ENCODE assay signal across 8 cellular contexts in the genomic region with DNA sequence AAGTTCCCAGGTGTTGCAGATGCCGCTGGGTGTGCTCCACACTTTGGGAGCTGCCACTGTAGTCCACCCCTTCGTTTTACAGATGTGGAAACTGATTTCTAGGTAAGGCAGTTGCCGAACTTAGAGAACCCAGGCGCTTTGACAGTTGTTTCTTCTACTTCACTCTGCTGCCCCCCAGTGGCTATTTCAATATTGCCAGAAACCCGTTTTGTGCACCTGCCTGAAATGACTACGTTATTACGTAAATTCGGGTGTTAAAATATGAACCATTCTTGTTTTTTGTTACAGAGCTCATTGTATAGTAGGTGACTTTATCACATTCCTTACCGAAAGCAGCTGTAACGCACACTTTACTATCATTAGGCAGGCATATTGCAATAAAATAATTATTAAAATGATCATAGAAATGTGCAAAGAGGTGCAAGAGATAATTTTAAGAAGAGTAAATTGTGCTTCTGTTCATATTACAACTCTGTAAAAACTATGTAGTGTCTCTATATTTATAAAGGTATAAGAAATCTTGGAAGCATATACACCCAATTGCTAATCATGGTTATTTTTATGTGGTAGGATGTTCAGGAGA. TPM values are rescaled to one million over a fixed set of nuclear protein-coding genes. Genes with fewer than 3 reads are reported as not detected.
DNase-seq lines count a peak whose midpoint lies in the region; ATAC-seq and TF ChIP-seq lines count a peak whose summit lies in the region.

No MANE protein-coding gene starts in this region.

- no peak for TF ChIP-seq POLR2A in gastroesophageal sphincter (IDR thresholded peaks at IDR 0.05)
- no peak for TF ChIP-seq POLR2A in upper lobe of left lung (IDR thresholded peaks at IDR 0.05)

- no peak overlapping the region for H2AFZ ChIP-seq in trophoblast cell (ENCODE audit: insufficient read depth, low read length, poor library complexity)

- no peak overlapping the region for H2BK5ac ChIP-seq in trophoblast cell (ENCODE audit: low read depth, low read length, poor library complexity)

- no peak overlapping the region for H4K12ac ChIP-seq in trophoblast cell (ENCODE audit: low read depth, low read length)

- no peak overlapping the region for H4K8ac ChIP-seq in trophoblast cell (ENCODE audit: low read depth, low read length)

- H3K36me3 ChIP-seq in MG63 (no peaks in the 10 kb centered on the region), gastroesophageal sphincter (no peaks in the 10 kb centered on the region), trophoblast cell (ENCODE audit: control insufficient read depth in 1 of 2, insufficient read depth in 2 of 2, low read length in 2 of 2) (no peaks in the 10 kb centered on the region), upper lobe of left lung (no peaks in the 10 kb centered on the region)

- WGBS in gastroesophageal sphincter (ENCODE audit: low coverage in 1 of 2), 2 donors = 2 to 3% methylated on average over 8 to 9 of the region's 10 CpGs
- WGBS in trophoblast cell (ENCODE audit: extremely low coverage, insufficient coverage, insufficient read length) = no CpG with 5 or more reads among the region's 10 CpGs
- WGBS in upper lobe of left lung, 2 donors = 4 to 5% methylated on average over 10 of the region's 10 CpGs

- no peak overlapping the region for H3K27ac ChIP-seq in gastroesophageal sphincter
- H3K27ac ChIP-seq in trophoblast cell (ENCODE audit: low read depth, low read length) = no peak overlapping the region
- no peak overlapping the region for H3K27ac ChIP-seq in upper lobe of left lung

- no peaks in the 10 kb centered on the region for H3K79me1 ChIP-seq in trophoblast cell (ENCODE audit: low read length)

- peak; percentile 48 for DNase-seq in DMS79 treated with DMSO at 0.1 percent for 48 hours (lab: John Stamatoyannopoulos, UW)
- DNase-seq in MG63 = peak; percentile 49
- peak; percentile 74 for DNase-seq in SK-MEL-5 (ENCODE audit: low read depth, low spot score)
- peak; percentile 78 for DNase-seq in activated gamma-delta T cell treated with anti-CD3 and anti-CD28 coated beads, Interleukin-2, amount 50 U/mL, for 16 hours (ENCODE audit: low read depth)
- peak; percentile 67 to 92 for DNase-seq in trophoblast cell
- peak in 1 of 2 donors; percentile 77 for DNase-seq in upper lobe of left lung

- H3K9me3 ChIP-seq in MG63 (no peaks in the 10 kb centered on the region), gastroesophageal sphincter (no peaks in the 10 kb centered on the region), trophoblast cell (ENCODE audit: insufficient read depth, low read depth, low read length) (no peaks in the 10 kb centered on the region), upper lobe of left lung (no peaks in the 10 kb centered on the region)

- no peak overlapping the region for H3K4me3 ChIP-seq in MG63
- H3K4me3 ChIP-seq in gastroesophageal sphincter = no peak overlapping the region
- no peak overlapping the region for H3K4me3 ChIP-seq in trophoblast cell (ENCODE audit: low read depth, low read length)
- H3K4me3 ChIP-seq in upper lobe of left lung = no peak overlapping the region

- H3K23ac ChIP-seq in trophoblast cell (ENCODE audit: low read length) = no peak overlapping the region

- H3K4ac ChIP-seq in trophoblast cell (ENCODE audit: low read depth, low read length) = no peak overlapping the region

- ATAC-seq in gastroesophageal sphincter (no peak), upper lobe of left lung (ENCODE audit: low FRiP score in 2 of 2) (peak; percentile 68 to 85), GM21423 (IDR thresholded peaks at IDR 0.05; ENCODE audit: unreplicated experiment) (no peak)

- H4K91ac ChIP-seq in trophoblast cell (ENCODE audit: low read depth, low read length) = no peak overlapping the region

- no peak overlapping the region for H2AK5ac ChIP-seq in trophoblast cell (ENCODE audit: low read length)

- peaks cover 0 to 8% (median 3%) of the 10 kb centered on the region in 3 donors for H3K4me1 ChIP-seq in gastroesophageal sphincter
- no peaks in the 10 kb centered on the region for H3K4me1 ChIP-seq in trophoblast cell (ENCODE audit: control insufficient read depth in 1 of 2, insufficient read depth in 2 of 2, low read length in 2 of 2)
- peaks cover 0 to 7% (median 0%) of the 10 kb centered on the region in 4 donors for H3K4me1 ChIP-seq in upper lobe of left lung

- no peaks in the 10 kb centered on the region for H3K27me3 ChIP-seq in MG63
- H3K27me3 ChIP-seq in gastroesophageal sphincter = peaks cover 8% of the 10 kb centered on the region
- no peaks in the 10 kb centered on the region for H3K27me3 ChIP-seq in trophoblast cell (ENCODE audit: insufficient read depth, low read length)
- no peaks in the 10 kb centered on the region for H3K27me3 ChIP-seq in upper lobe of left lung

- H3K79me2 ChIP-seq in trophoblast cell (ENCODE audit: control insufficient read depth, insufficient read depth, low read length, poor library complexity) = no peaks in the 10 kb centered on the region

- H3K18ac ChIP-seq in trophoblast cell (ENCODE audit: low read length) = no peak overlapping the region

- in situ Hi-C loops in SK-MEL-5 (cut with HindIII; ENCODE audit: low pct_unique_long_range_greater_than_20kb, low sequenced_read_pairs) = no loop called here

- no peak overlapping the region for H3K9ac ChIP-seq in trophoblast cell (ENCODE audit: low read length)

- H2BK12ac ChIP-seq in trophoblast cell (ENCODE audit: low read length) = no peak overlapping the region

- H2BK120ac ChIP-seq in trophoblast cell (ENCODE audit: insufficient read depth, low read length, poor library complexity) = no peak overlapping the region

- no peak overlapping the region for H3K14ac ChIP-seq in trophoblast cell (ENCODE audit: low read length)

- TF ChIP-seq EP300 in gastroesophageal sphincter (IDR thresholded peaks at IDR 0.05) (no peak), upper lobe of left lung (IDR thresholded peaks at IDR 0.05) (no peak)

- TF ChIP-seq CTCF in gastroesophageal sphincter (IDR thresholded peaks at IDR 0.05) (peak; percentile 58 to 81 (median 69)), upper lobe of left lung (IDR thresholded peaks at IDR 0.05) (peak; percentile 65 to 76 (median 70))

- no peak overlapping the region for H3K4me2 ChIP-seq in trophoblast cell (ENCODE audit: low read length)

RNA-seq across cellular contexts. Expression of a gene that starts 44.9 kb away (rescaled TPM):
- total RNA-seq in MG63 (2014; rRNA removed; shearing (Covaris generic); ENCODE audit: low replicate concordance) = not detected in 2 replicates
- 0.27 TPM in 1 of 2 replicates, not detected in the other for total RNA-seq in SK-MEL-5 (2014; rRNA removed; shearing (Covaris generic))
- polyA plus RNA-seq in SK-MEL-5 (2015; cell fraction: cytosol; rRNA removed) = 0.15 TPM in 1 of 2 replicates, not detected in the other
- polyA plus RNA-seq in SK-MEL-5 (2015; cell fraction: nucleus; rRNA removed) = 0.59 TPM in 1 of 2 replicates, not detected in the other
- total RNA-seq in gastroesophageal sphincter (under 1 TPM in 1 of 4 donors, not detected in 3; 0.54 TPM), upper lobe of left lung (1 to 10 TPM in 1 of 6 donors, under 1 TPM in 3, not detected in 2; 0.46 to 2.1 (median 0.65) TPM)
- polyA plus RNA-seq in trophoblast cell (2013) = 0.03 and 0.04 TPM in 2 replicates

RNA-seq across cellular contexts. Expression of a gene that starts 56.2 kb away (rescaled TPM):
- total RNA-seq in MG63 (2014; rRNA removed; shearing (Covaris generic); ENCODE audit: low replicate concordance) = not detected in 2 replicates
- total RNA-seq in SK-MEL-5 (2014; rRNA removed; shearing (Covaris generic)) = not detected in 2 replicates
- polyA plus RNA-seq in SK-MEL-5 (2015; cell fraction: cytosol; rRNA removed) = 0.08 TPM in 1 of 2 replicates, not detected in the other
- polyA plus RNA-seq in SK-MEL-5 (2015; cell fraction: nucleus; rRNA removed) = not detected in 2 replicates
- total RNA-seq in gastroesophageal sphincter = 1 to 10 TPM in 2 of 4 donors, under 1 TPM in 1, not detected in 1; 0.62 to 5.0 (median 1.4) TPM
- not detected in 2 replicates for polyA plus RNA-seq in trophoblast cell (2013)
- total RNA-seq in upper lobe of left lung = 10 to 100 TPM in 4 of 6 donors, 1 to 10 TPM in 2; 7.0 to 74.0 (median 17.7) TPM

Comparison
In these comparisons a context has a peak if more than half of its experiments do, and no peak if none do; other contexts are left out.
1. ATAC-seq: peak in upper lobe of left lung (2 of 2); none in gastroesophageal sphincter (single experiment) and GM21423 (single experiment).